21 cellular contexts compared by ENCODE assay signal in genomic region chr10:131682271-131682962, GRCh38.
DNase-seq lines count a peak whose midpoint lies in the region; FAIRE-seq and TF ChIP-seq lines count a peak whose summit lies in the region.
"Had no signal": no experiment of that assay in that cellular context is flagged by ENCODE, and none has a peak within 500 bp of the region (broad histone marks: within the 10 kb centered on the region; RNA-seq: fewer than 3 reads in every experiment).

No MANE protein-coding gene starts in this region.

- no peak for DNase-seq in H1 (ENCODE audit: low read depth in 1 of 2, low spot score in 2 of 2)
- DNase-seq in neuronal stem cell (ENCODE audit: low spot score), result no peak
- DNase-seq in posterior vena cava (ENCODE audit: low spot score), result peak; percentile 43
- DNase-seq in activated CD4-positive, alpha-beta T cell treated with anti-CD3 and anti-CD28 coated beads for 1 hour, result no peak
- no peak for DNase-seq in kidney tubule cell (ENCODE audit: low spot score)
- DNase-seq in mesendoderm, result no peak
- DNase-seq in D341Med (ENCODE audit: low spot score), result no peak
- DNase-seq: 8988T; ACHN; AML-193; BE2C; CD4-positive, alpha-beta T cell; CD8-positive, alpha-beta memory T cell; DMS53; DND-41; GM23248; H9 had no signal

- H2BK15ac ChIP-seq in H1 (ENCODE audit: low read length) (no peak overlapping the region), neuronal stem cell (ENCODE audit: low read length) (no peak overlapping the region), mesendoderm (replicated peaks; ENCODE audit: low read depth) (no peak overlapping the region)

- TF ChIP-seq CTCF in H1 (IDR thresholded peaks at IDR 0.05; ENCODE audit: control extremely low read depth in 1 of 3, insufficient read depth in 1 of 3, low read depth in 1 of 3, low read length in 3 of 3), result no peak

- no peak overlapping the region for H2BK120ac ChIP-seq in H1 (replicated peaks; ENCODE audit: low read depth, low read length)
- H2BK120ac ChIP-seq in neuronal stem cell (ENCODE audit: low read depth, low read length), result no peak overlapping the region
- H2BK120ac ChIP-seq in mesendoderm (ENCODE audit: low read depth, low read length), result no peak overlapping the region

- no peaks in the 10 kb centered on the region; a peak in 2 of 7 replicates for H3K27me3 ChIP-seq in H1 (replicated peaks in 1 of 4; ENCODE audit: control insufficient read depth in 3 of 4, extremely low read depth in 1 of 4, insufficient read depth in 3 of 4, low read length in 3 of 4)
- peaks cover 0 to 12% (median 0%) of the 10 kb centered on the region in 3 experiments for H3K27me3 ChIP-seq in neuronal stem cell (ENCODE audit: control insufficient read depth in 3 of 3, insufficient read depth in 3 of 3, low read depth in 1 of 3, low read length in 3 of 3)
- no peaks in the 10 kb centered on the region for H3K27me3 ChIP-seq in mesendoderm (ENCODE audit: insufficient read depth, low read length, poor library complexity)
- H3K27me3 ChIP-seq: BE2C; BLaER1 treated with 17β-estradiol and CSF1 and Interleukin-3, amounts not matched to agents 10 nM and 100 nM had no signal

- no peaks in the 10 kb centered on the region for H3K79me2 ChIP-seq in H1 (ENCODE audit: control insufficient read depth in 1 of 2, insufficient read depth in 2 of 2, low read length in 2 of 2)
- H3K79me2 ChIP-seq in mesendoderm (ENCODE audit: control insufficient read depth, insufficient read depth, low read length), result no peaks in the 10 kb centered on the region

- POLR2A ChIA-PET in H1 (lab: Charles Lee; ENCODE audit: partially characterized antibody), result no interaction called here

- no peaks in the 10 kb centered on the region for H3K9me3 ChIP-seq in H1 (ENCODE audit: insufficient read depth in 2 of 2, low read depth in 1 of 2, low read length in 1 of 2)
- H3K9me3 ChIP-seq in neuronal stem cell (replicated peaks in 1 of 2; ENCODE audit: control insufficient read depth in 2 of 2, insufficient read depth in 1 of 2, low read depth in 1 of 2, low read length in 2 of 2), result no peaks in the 10 kb centered on the region
- H3K9me3 ChIP-seq: A549; BE2C; BLaER1 treated with 17β-estradiol and CSF1 and Interleukin-3, amounts not matched to agents 10 nM and 100 nM had no signal

- H4K8ac ChIP-seq in H1 (ENCODE audit: extremely low read depth, insufficient read depth, low read length) (no peak overlapping the region), neuronal stem cell (ENCODE audit: low read depth, low read length) (no peak overlapping the region), mesendoderm (ENCODE audit: low read depth, low read length) (no peak overlapping the region)

- H3K4ac ChIP-seq in H1 (replicated peaks; ENCODE audit: insufficient read length, low read depth, low read length) (no peak overlapping the region), neuronal stem cell (ENCODE audit: low read length) (no peak overlapping the region), mesendoderm (ENCODE audit: low read depth, low read length) (no peak overlapping the region)

- 0 out of 2 replicates have a peak overlapping the region, but pooled peaks have one; percentile 25 for H2BK20ac ChIP-seq in H1 (ENCODE audit: low read length)

- H3K23ac ChIP-seq in H1 (ENCODE audit: insufficient read length) (no peak overlapping the region), neuronal stem cell (ENCODE audit: low read depth, low read length, poor library complexity) (no peak overlapping the region), mesendoderm (ENCODE audit: low read length) (no peak overlapping the region)

- H4K91ac ChIP-seq in H1 (replicated peaks; ENCODE audit: insufficient read length, low read length), result no peak overlapping the region
- H4K91ac ChIP-seq in neuronal stem cell (ENCODE audit: low read depth, low read length, poor library complexity), result no peak overlapping the region

- intact Hi-C loops in posterior vena cava (cut with DNase I), result no loop called here

- H2AFZ ChIP-seq in H1 (ENCODE audit: low read length), result no peak overlapping the region
- no peak overlapping the region for H2AFZ ChIP-seq in neuronal stem cell (ENCODE audit: low read length)
- H2AFZ ChIP-seq: GM23248 had no signal

- H3K23me2 ChIP-seq in H1 (ENCODE audit: low read depth, low read length), result peaks cover 2% of the 10 kb centered on the region; the same call in 1 of the 2 replicates

- H3K56ac ChIP-seq in H1 (replicated peaks; ENCODE audit: insufficient read length, low read depth, low read length) (no peak overlapping the region), mesendoderm (ENCODE audit: low read length) (no peak overlapping the region)

- no peak overlapping the region for H3K4me2 ChIP-seq in H1 (ENCODE audit: insufficient read depth in 1 of 2, low read depth in 2 of 2, low read length in 2 of 2)
- H3K4me2 ChIP-seq in neuronal stem cell (ENCODE audit: insufficient read depth, low read length, poor library complexity, severe bottlenecking), result no peak overlapping the region
- H3K4me2 ChIP-seq in mesendoderm (ENCODE audit: low read length), result no peak overlapping the region
- H3K4me2 ChIP-seq: A549; BLaER1 treated with 17β-estradiol and CSF1 and Interleukin-3, amounts not matched to agents 10 nM and 100 nM had no signal

- CTCF ChIA-PET in H1 (lab: Charles Lee; ENCODE audit: partially characterized antibody), result no interaction called here

- no peak overlapping the region for H3K14ac ChIP-seq in H1 (ENCODE audit: insufficient read length)
- H3K14ac ChIP-seq in neuronal stem cell (ENCODE audit: low read length), result no peak overlapping the region

- no peak for TF ChIP-seq POLR2A in H1 (IDR thresholded peaks at IDR 0.05; ENCODE audit: control extremely low read depth in 1 of 2, low read depth in 2 of 2, low read length in 2 of 2)

- FAIRE-seq in H1 (lab: Jason Lieb, UNC), result no peak
- FAIRE-seq: A549, G401.6, GM12892 had no signal

- H2BK5ac ChIP-seq in H1 (ENCODE audit: low read depth, low read length), result no peak overlapping the region
- no peak overlapping the region for H2BK5ac ChIP-seq in neuronal stem cell (ENCODE audit: low read length)
- H2BK5ac ChIP-seq in mesendoderm (ENCODE audit: low read length), result no peak overlapping the region

- H2AK5ac ChIP-seq in H1 (ENCODE audit: low read depth, low read length), result no peak overlapping the region
- peak overlapping the region; percentile 26 for H2AK5ac ChIP-seq in neuronal stem cell (ENCODE audit: low read depth, low read length)
- H2AK5ac ChIP-seq in mesendoderm (ENCODE audit: low read length), result no peak overlapping the region

- H3K9ac ChIP-seq in H1 (replicated peaks in 1 of 4; ENCODE audit: extremely low read depth in 1 of 4, low read depth in 3 of 4, low read length in 3 of 4) (no peak overlapping the region), neuronal stem cell (ENCODE audit: low read depth, low read length, poor library complexity) (no peak overlapping the region), mesendoderm (ENCODE audit: low read length) (no peak overlapping the region)
- H3K9ac ChIP-seq: BLaER1 treated with 17β-estradiol and CSF1 and Interleukin-3, amounts not matched to agents 10 nM and 100 nM; GM23248 had no signal

- H4K5ac ChIP-seq in H1 (ENCODE audit: insufficient read length, low read depth, low read length) (no peak overlapping the region), mesendoderm (ENCODE audit: low read length) (no peak overlapping the region)

- peaks cover 0 to under 1% of the 10 kb centered on the region in 2 experiments for H4K20me1 ChIP-seq in H1 (replicated peaks in 1 of 2; ENCODE audit: control insufficient read depth in 1 of 2, insufficient read depth in 2 of 2, low read length in 2 of 2)
- H4K20me1 ChIP-seq: BLaER1 treated with 17β-estradiol and CSF1 and Interleukin-3, amounts not matched to agents 10 nM and 100 nM had no signal

- peaks cover under 1 to 18% (median 7%) of the 10 kb centered on the region in 4 experiments; a peak in 6 of 7 replicates for H3K4me1 ChIP-seq in H1 (replicated peaks in 1 of 4; ENCODE audit: control insufficient read depth in 3 of 4, insufficient read depth in 4 of 4, low read length in 3 of 4)
- H3K4me1 ChIP-seq in neuronal stem cell (ENCODE audit: control insufficient read depth in 2 of 2, insufficient read depth in 1 of 2, low read depth in 1 of 2, low read length in 2 of 2), result peaks cover 5 to 23% of the 10 kb centered on the region in 2 donors
- peaks cover 2% of the 10 kb centered on the region for H3K4me1 ChIP-seq in mesendoderm (ENCODE audit: control insufficient read depth, low read depth, low read length)
- H3K4me1 ChIP-seq: A549; BE2C; BLaER1 treated with 17β-estradiol and CSF1 and Interleukin-3, amounts not matched to agents 10 nM and 100 nM had no signal

- H2BK12ac ChIP-seq in H1 (ENCODE audit: low read depth, low read length), result no peak overlapping the region
- no peak overlapping the region for H2BK12ac ChIP-seq in neuronal stem cell (ENCODE audit: low read length)

- no peak overlapping the region for H3K18ac ChIP-seq in H1 (ENCODE audit: extremely low read depth, low read length)
- no peak overlapping the region for H3K18ac ChIP-seq in neuronal stem cell (ENCODE audit: low read length)
- H3K18ac ChIP-seq in mesendoderm (ENCODE audit: low read length), result no peak overlapping the region

- TF ChIP-seq EP300 in H1 (IDR thresholded peaks at IDR 0.05; ENCODE audit: borderline replicate concordance in 1 of 2, low read depth in 2 of 2, low read length in 2 of 2), result no peak

- H3K27ac ChIP-seq in H1 (ENCODE audit: low read depth, low read length) (no peak overlapping the region), neuronal stem cell (replicated peaks; ENCODE audit: low read length) (no peak overlapping the region), mesendoderm (ENCODE audit: low read depth, low read length) (no peak overlapping the region)
- H3K27ac ChIP-seq: A549; BLaER1 treated with 17β-estradiol and CSF1 and Interleukin-3, amounts not matched to agents 10 nM and 100 nM; GM23248 had no signal

- no peaks in the 10 kb centered on the region for H3K36me3 ChIP-seq in H1 (ENCODE audit: control insufficient read depth in 2 of 4, insufficient read depth in 4 of 4, low read length in 3 of 4)
- no peaks in the 10 kb centered on the region for H3K36me3 ChIP-seq in neuronal stem cell (replicated peaks in 1 of 2; ENCODE audit: control insufficient read depth in 2 of 2, insufficient read depth in 2 of 2, low read length in 2 of 2)
- no peaks in the 10 kb centered on the region for H3K36me3 ChIP-seq in mesendoderm (ENCODE audit: control insufficient read depth, insufficient read depth, low read length)
- H3K36me3 ChIP-seq: BE2C; BLaER1 treated with 17β-estradiol and CSF1 and Interleukin-3, amounts not matched to agents 10 nM and 100 nM had no signal

- TF ChIP-seq RAD21 in H1 (IDR thresholded peaks at IDR 0.05 in 1 of 2, conservative IDR thresholded peaks at IDR 0.05 in 1 of 2; ENCODE audit: low read depth in 2 of 2, low read length in 2 of 2), result no peak

- H3K79me1 ChIP-seq in H1 (ENCODE audit: low read depth, low read length) (peaks cover 2% of the 10 kb centered on the region; the same call in 1 of the 2 replicates), neuronal stem cell (ENCODE audit: low read depth, low read length) (no peaks in the 10 kb centered on the region), mesendoderm (ENCODE audit: low read length) (no peaks in the 10 kb centered on the region)

- WGBS in H1 (ENCODE audit: extremely low coverage in 1 of 2, insufficient coverage in 1 of 2, insufficient read length in 1 of 2, insufficient replicate concordance in 2 of 2, low coverage in 1 of 2, low lambda C conversion rate in 2 of 2, missing lambda C conversion rate in 1 of 2), 2 experiments, result 92% methylated on average over 15 of the region's 20 CpGs; no CpG with 5 or more reads in 1 of the 2 experiments
- no CpG with 5 or more reads among the region's 20 CpGs for WGBS in neuronal stem cell (ENCODE audit: extremely low coverage in 2 of 2, insufficient read length in 2 of 2, insufficient replicate concordance in 1 of 2), 2 donors
- WGBS in mesendoderm (ENCODE audit: extremely low coverage, insufficient coverage, low lambda C conversion rate), result no CpG with 5 or more reads among the region's 20 CpGs

- H3K4me3 ChIP-seq in H1 (ENCODE audit: extremely low read depth in 1 of 4, insufficient read depth in 2 of 4, low read depth in 3 of 4, low read length in 4 of 4) (no peak overlapping the region), neuronal stem cell (ENCODE audit: low read length in 2 of 2) (no peak overlapping the region), mesendoderm (ENCODE audit: low read length) (no peak overlapping the region)
- H3K4me3 ChIP-seq: A549; BLaER1 treated with 17β-estradiol and CSF1 and Interleukin-3, amounts not matched to agents 10 nM and 100 nM; GM23248 had no signal
